Comparison of ENCODE assay signal across 1 cellular context in genomic region chr17:68101075-68101991, GRCh38.
A peak's percentile ranks its signal among the peaks of the same experiment; 100 is the strongest.
TF ChIP-seq lines count a peak whose summit lies in the region.

No MANE protein-coding gene starts in this region.

TF ChIP-seq in HepG2, 621 proteins besides CTCF, POLR2A, EP300 and RAD21 (continued from another document and continues in another):
- TF ChIP-seq, protein P1, sequence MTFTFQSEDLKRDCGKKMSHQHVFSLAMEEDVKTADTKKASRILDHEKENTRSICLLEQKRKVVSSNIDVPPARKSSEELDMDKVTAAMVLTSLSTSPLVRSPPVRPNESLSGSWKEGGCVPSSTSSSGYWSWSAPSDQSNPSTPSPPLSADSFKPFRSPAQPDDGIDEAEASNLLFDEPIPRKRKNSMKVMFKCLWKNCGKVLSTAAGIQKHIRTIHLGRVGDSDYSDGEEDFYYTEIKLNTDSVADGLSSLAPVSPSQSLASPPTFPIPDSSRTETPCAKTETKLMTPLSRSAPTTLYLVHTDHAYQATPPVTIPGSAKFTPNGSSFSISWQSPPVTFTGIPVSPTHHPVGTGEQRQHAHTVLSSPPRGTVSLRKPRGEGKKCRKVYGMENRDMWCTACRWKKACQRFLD (CRISPR knock-in tag; IDR thresholded peaks at IDR 0.05; ENCODE audit: borderline replicate concordance), result peak; percentile 85
- TF ChIP-seq RXRA (CRISPR knock-in tag; IDR thresholded peaks at IDR 0.05) (peak; percentile 62; the same call in 1 of the 2 replicates), GPN1 (CRISPR knock-in tag; IDR thresholded peaks at IDR 0.05; ENCODE audit: borderline replicate concordance) (no peak; the same call in 1 of the 2 replicates), ZFYVE20 (CRISPR knock-in tag; IDR thresholded peaks at IDR 0.05; ENCODE audit: borderline replicate concordance, low read depth) (peak; percentile 97; the same call in 1 of the 2 replicates), ZC3H4 (CRISPR knock-in tag; IDR thresholded peaks at IDR 0.05; ENCODE audit: borderline replicate concordance) (no peak), FOXO4 (CRISPR knock-in tag; conservative IDR thresholded peaks at IDR 0.05) (peak; percentile 99; the same call in 1 of the 2 replicates), CENPX (CRISPR knock-in tag; IDR thresholded peaks at IDR 0.05) (no peak), ZNF160 (CRISPR knock-in tag; IDR thresholded peaks at IDR 0.05) (peak; percentile 97), ZBTB10 (CRISPR knock-in tag; IDR thresholded peaks at IDR 0.05; ENCODE audit: borderline replicate concordance) (peak; percentile 90), PHB2 (IDR thresholded peaks at IDR 0.05; ENCODE audit: partially characterized antibody) (no peak), PITX1 (CRISPR knock-in tag; IDR thresholded peaks at IDR 0.05) (peak; percentile 79), ZNF768 (CRISPR knock-in tag; IDR thresholded peaks at IDR 0.05) (peak; percentile 82), MATR3 (CRISPR knock-in tag; IDR thresholded peaks at IDR 0.05) (no peak), ZNF282 (IDR thresholded peaks at IDR 0.05; ENCODE audit: partially characterized antibody) (no peak), ZNF12 (CRISPR knock-in tag; IDR thresholded peaks at IDR 0.05) (peak; percentile 79), ATF7 (IDR thresholded peaks at IDR 0.05) (no peak), ATF7 (CRISPR knock-in tag; IDR thresholded peaks at IDR 0.05) (peak; percentile 77; the same call in 1 of the 2 replicates), ZNF136 (CRISPR knock-in tag; IDR thresholded peaks at IDR 0.05; ENCODE audit: low read depth) (peak; percentile 96; the same call in 1 of the 2 replicates), ZNF569 (CRISPR knock-in tag; IDR thresholded peaks at IDR 0.05; ENCODE audit: borderline replicate concordance) (no peak), ZNF775 (CRISPR knock-in tag; IDR thresholded peaks at IDR 0.05; ENCODE audit: borderline replicate concordance) (no peak), ZNF331 (CRISPR knock-in tag; IDR thresholded peaks at IDR 0.05) (peak; percentile 96), ZNF607 (CRISPR knock-in tag; IDR thresholded peaks at IDR 0.05; ENCODE audit: borderline replicate concordance) (peak; percentile 96; the same call in 1 of the 2 replicates), MTA1 (CRISPR knock-in tag; IDR thresholded peaks at IDR 0.05; ENCODE audit: borderline replicate concordance) (peak; percentile 97), TAF1 (CRISPR knock-in tag; IDR thresholded peaks at IDR 0.05) (peak; percentile 88), MIXL1 (CRISPR knock-in tag; IDR thresholded peaks at IDR 0.05) (no peak), ZNF577 (CRISPR knock-in tag; IDR thresholded peaks at IDR 0.05; ENCODE audit: borderline replicate concordance, low read depth) (no peak), CEBPB (IDR thresholded peaks at IDR 0.05; ENCODE audit: borderline replicate concordance, low read depth, low read length) (no peak), NR2F1 (CRISPR knock-in tag; IDR thresholded peaks at IDR 0.05) (no peak), ZNF589 (CRISPR knock-in tag; conservative IDR thresholded peaks at IDR 0.05) (peak; percentile 99), RCOR2 (CRISPR knock-in tag; IDR thresholded peaks at IDR 0.05) (no peak), TMF1 (CRISPR knock-in tag; IDR thresholded peaks at IDR 0.05; ENCODE audit: low read depth) (peak; percentile 99), ZSCAN12 (CRISPR knock-in tag; IDR thresholded peaks at IDR 0.05) (peak; percentile 88), TRIM24 (CRISPR knock-in tag; IDR thresholded peaks at IDR 0.05) (no peak; the same call in 1 of the 2 replicates), YEATS2 (CRISPR knock-in tag; IDR thresholded peaks at IDR 0.05; ENCODE audit: borderline replicate concordance) (no peak; the same call in 1 of the 2 replicates), ZBTB38 (CRISPR knock-in tag; IDR thresholded peaks at IDR 0.05) (peak; percentile 96), PRMT3 (CRISPR knock-in tag; IDR thresholded peaks at IDR 0.05; ENCODE audit: borderline replicate concordance, low read depth) (peak; percentile 73; the same call in 1 of the 2 replicates), PHF8 (CRISPR knock-in tag; IDR thresholded peaks at IDR 0.05) (peak; percentile 94), PHF20 (CRISPR knock-in tag; IDR thresholded peaks at IDR 0.05) (peak; percentile 81), CREM (IDR thresholded peaks at IDR 0.05) (no peak), CREM (CRISPR knock-in tag; IDR thresholded peaks at IDR 0.05) (no peak; the same call in 1 of the 2 replicates), STAG1 (CRISPR knock-in tag; IDR thresholded peaks at IDR 0.05) (no peak; the same call in 1 of the 2 replicates), ATF1 (CRISPR knock-in tag; IDR thresholded peaks at IDR 0.05) (no peak), HHEX (CRISPR knock-in tag; IDR thresholded peaks at IDR 0.05) (peak; percentile 18; the same call in 1 of the 2 replicates), MIER2 (CRISPR knock-in tag; IDR thresholded peaks at IDR 0.05) (peak; percentile 60; the same call in 1 of the 2 replicates), ARNTL (CRISPR knock-in tag; IDR thresholded peaks at IDR 0.05) (peak; percentile 81; the same call in 1 of the 2 replicates), HNRNPK (IDR thresholded peaks at IDR 0.05; ENCODE audit: low read depth, low read length, poor library complexity, severe bottlenecking) (peak; percentile 71), PAWR (CRISPR knock-in tag; IDR thresholded peaks at IDR 0.05; ENCODE audit: borderline replicate concordance) (no peak), ZNF33A (CRISPR knock-in tag; IDR thresholded peaks at IDR 0.05; ENCODE audit: borderline replicate concordance) (no peak), CBX1 (IDR thresholded peaks at IDR 0.05; ENCODE audit: low read depth) (peak; percentile 90), MAFF (IDR thresholded peaks at IDR 0.05; ENCODE audit: low read depth, low read length) (no peak), ZFP37 (CRISPR knock-in tag; IDR thresholded peaks at IDR 0.05; ENCODE audit: borderline replicate concordance) (peak; percentile 90), MBNL3 (CRISPR knock-in tag; conservative IDR thresholded peaks at IDR 0.05) (no peak), NFRKB (IDR thresholded peaks at IDR 0.05) (no peak), SPEN (CRISPR knock-in tag; IDR thresholded peaks at IDR 0.05; ENCODE audit: low read depth) (peak; percentile 100), YY1 (IDR thresholded peaks at IDR 0.05; ENCODE audit: insufficient read depth, insufficient replicate concordance, low read depth, low read length) (peak; percentile 92), RBAK (CRISPR knock-in tag; IDR thresholded peaks at IDR 0.05) (no peak), RNF219 (CRISPR knock-in tag; IDR thresholded peaks at IDR 0.05) (no peak; the same call in 1 of the 2 replicates), EZH2 (conservative IDR thresholded peaks at IDR 0.05; ENCODE audit: low read depth, low read length) (no peak), ZNF556 (CRISPR knock-in tag; IDR thresholded peaks at IDR 0.05; ENCODE audit: borderline replicate concordance) (peak; percentile 94; the same call in 1 of the 2 replicates), ZNF354B (CRISPR knock-in tag; IDR thresholded peaks at IDR 0.05) (no peak)
- TF ChIP-seq, protein P2, sequence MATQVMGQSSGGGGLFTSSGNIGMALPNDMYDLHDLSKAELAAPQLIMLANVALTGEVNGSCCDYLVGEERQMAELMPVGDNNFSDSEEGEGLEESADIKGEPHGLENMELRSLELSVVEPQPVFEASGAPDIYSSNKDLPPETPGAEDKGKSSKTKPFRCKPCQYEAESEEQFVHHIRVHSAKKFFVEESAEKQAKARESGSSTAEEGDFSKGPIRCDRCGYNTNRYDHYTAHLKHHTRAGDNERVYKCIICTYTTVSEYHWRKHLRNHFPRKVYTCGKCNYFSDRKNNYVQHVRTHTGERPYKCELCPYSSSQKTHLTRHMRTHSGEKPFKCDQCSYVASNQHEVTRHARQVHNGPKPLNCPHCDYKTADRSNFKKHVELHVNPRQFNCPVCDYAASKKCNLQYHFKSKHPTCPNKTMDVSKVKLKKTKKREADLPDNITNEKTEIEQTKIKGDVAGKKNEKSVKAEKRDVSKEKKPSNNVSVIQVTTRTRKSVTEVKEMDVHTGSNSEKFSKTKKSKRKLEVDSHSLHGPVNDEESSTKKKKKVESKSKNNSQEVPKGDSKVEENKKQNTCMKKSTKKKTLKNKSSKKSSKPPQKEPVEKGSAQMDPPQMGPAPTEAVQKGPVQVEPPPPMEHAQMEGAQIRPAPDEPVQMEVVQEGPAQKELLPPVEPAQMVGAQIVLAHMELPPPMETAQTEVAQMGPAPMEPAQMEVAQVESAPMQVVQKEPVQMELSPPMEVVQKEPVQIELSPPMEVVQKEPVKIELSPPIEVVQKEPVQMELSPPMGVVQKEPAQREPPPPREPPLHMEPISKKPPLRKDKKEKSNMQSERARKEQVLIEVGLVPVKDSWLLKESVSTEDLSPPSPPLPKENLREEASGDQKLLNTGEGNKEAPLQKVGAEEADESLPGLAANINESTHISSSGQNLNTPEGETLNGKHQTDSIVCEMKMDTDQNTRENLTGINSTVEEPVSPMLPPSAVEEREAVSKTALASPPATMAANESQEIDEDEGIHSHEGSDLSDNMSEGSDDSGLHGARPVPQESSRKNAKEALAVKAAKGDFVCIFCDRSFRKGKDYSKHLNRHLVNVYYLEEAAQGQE (IDR thresholded peaks at IDR 0.05; ENCODE audit: borderline replicate concordance in 1 of 2, low read depth in 1 of 2, low read length in 2 of 2), result no peak
- TF ChIP-seq, protein P3, sequence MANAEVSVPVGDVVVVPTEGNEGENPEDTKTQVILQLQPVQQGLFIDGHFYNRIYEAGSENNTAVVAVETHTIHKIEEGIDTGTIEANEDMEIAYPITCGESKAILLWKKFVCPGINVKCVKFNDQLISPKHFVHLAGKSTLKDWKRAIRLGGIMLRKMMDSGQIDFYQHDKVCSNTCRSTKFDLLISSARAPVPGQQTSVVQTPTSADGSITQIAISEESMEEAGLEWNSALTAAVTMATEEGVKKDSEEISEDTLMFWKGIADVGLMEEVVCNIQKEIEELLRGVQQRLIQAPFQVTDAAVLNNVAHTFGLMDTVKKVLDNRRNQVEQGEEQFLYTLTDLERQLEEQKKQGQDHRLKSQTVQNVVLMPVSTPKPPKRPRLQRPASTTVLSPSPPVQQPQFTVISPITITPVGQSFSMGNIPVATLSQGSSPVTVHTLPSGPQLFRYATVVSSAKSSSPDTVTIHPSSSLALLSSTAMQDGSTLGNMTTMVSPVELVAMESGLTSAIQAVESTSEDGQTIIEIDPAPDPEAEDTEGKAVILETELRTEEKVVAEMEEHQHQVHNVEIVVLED (CRISPR knock-in tag; IDR thresholded peaks at IDR 0.05; ENCODE audit: borderline replicate concordance), result peak; percentile 78
- TF ChIP-seq, protein P4, sequence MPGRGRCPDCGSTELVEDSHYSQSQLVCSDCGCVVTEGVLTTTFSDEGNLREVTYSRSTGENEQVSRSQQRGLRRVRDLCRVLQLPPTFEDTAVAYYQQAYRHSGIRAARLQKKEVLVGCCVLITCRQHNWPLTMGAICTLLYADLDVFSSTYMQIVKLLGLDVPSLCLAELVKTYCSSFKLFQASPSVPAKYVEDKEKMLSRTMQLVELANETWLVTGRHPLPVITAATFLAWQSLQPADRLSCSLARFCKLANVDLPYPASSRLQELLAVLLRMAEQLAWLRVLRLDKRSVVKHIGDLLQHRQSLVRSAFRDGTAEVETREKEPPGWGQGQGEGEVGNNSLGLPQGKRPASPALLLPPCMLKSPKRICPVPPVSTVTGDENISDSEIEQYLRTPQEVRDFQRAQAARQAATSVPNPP (CRISPR knock-in tag; IDR thresholded peaks at IDR 0.05), result peak; percentile 100
